Comparison of ENCODE assay signal across 29 cellular contexts in genomic region chr5:78335976-78336375, GRCh38.
"Had no signal": no experiment of that assay in that cellular context is flagged by ENCODE, and none has a peak within 500 bp of the region (broad histone marks: within the 10 kb centered on the region; RNA-seq: fewer than 3 reads in every experiment).

No MANE protein-coding gene starts in this region.

- ATAC-seq: activated CD8-positive, alpha-beta memory T cell treated with anti-CD3 and anti-CD28 coated beads, Interleukin-2, amount 10 ng/mL, durations not matched to agents 7 days and 5 days; activated naive CD8-positive, alpha-beta T cell treated with anti-CD3 and anti-CD28 coated beads, Interleukin-2, amount 50 U/mL, for 24 hours; Right ventricle myocardium inferior had no signal

- H3K4me3 Mint-ChIP-seq: activated CD4-positive, alpha-beta memory T cell treated with anti-CD3 and anti-CD28 coated beads, Interleukin-2, amount 10 ng/mL, durations not matched to agents 7 days and 5 days; activated CD8-positive, alpha-beta memory T cell treated with anti-CD3 and anti-CD28 coated beads, Interleukin-2, amount 10 ng/mL, durations not matched to agents 7 days and 5 days; activated naive CD4-positive, alpha-beta T cell treated with anti-CD3 and anti-CD28 coated beads, Interleukin-2, amount 10 ng/mL, durations not matched to agents 7 days and 5 days; activated naive CD8-positive, alpha-beta T cell; activated naive CD8-positive, alpha-beta T cell treated with anti-CD3 and anti-CD28 coated beads, Interleukin-2, amount 50 U/mL, for 24 hours had no signal

- H3K27ac Mint-ChIP-seq: activated CD4-positive, alpha-beta memory T cell treated with anti-CD3 and anti-CD28 coated beads, Interleukin-2, amount 10 ng/mL, durations not matched to agents 7 days and 5 days; activated CD8-positive, alpha-beta memory T cell treated with anti-CD3 and anti-CD28 coated beads, Interleukin-2, amount 10 ng/mL, durations not matched to agents 7 days and 5 days; activated naive CD4-positive, alpha-beta T cell treated with anti-CD3 and anti-CD28 coated beads, Interleukin-2, amount 10 ng/mL, durations not matched to agents 7 days and 5 days; activated naive CD8-positive, alpha-beta T cell; activated naive CD8-positive, alpha-beta T cell treated with anti-CD3 and anti-CD28 coated beads, Interleukin-2, amount 50 U/mL, for 24 hours had no signal

- H3K4me1 Mint-ChIP-seq: activated CD4-positive, alpha-beta memory T cell treated with anti-CD3 and anti-CD28 coated beads, Interleukin-2, amount 10 ng/mL, durations not matched to agents 7 days and 5 days; activated CD8-positive, alpha-beta memory T cell treated with anti-CD3 and anti-CD28 coated beads, Interleukin-2, amount 10 ng/mL, durations not matched to agents 7 days and 5 days; activated naive CD4-positive, alpha-beta T cell treated with anti-CD3 and anti-CD28 coated beads, Interleukin-2, amount 10 ng/mL, durations not matched to agents 7 days and 5 days; activated naive CD8-positive, alpha-beta T cell treated with anti-CD3 and anti-CD28 coated beads, Interleukin-2, amount 50 U/mL, for 24 hours had no signal

- H3K4me3 ChIP-seq: PC-9 had no signal

- DNase-seq: activated CD4-positive, alpha-beta memory T cell treated with anti-CD3 and anti-CD28 coated beads, Interleukin-2, amount 10 ng/mL, durations not matched to agents 7 days and 5 days; activated CD4-positive, alpha-beta T cell treated with anti-CD3 and anti-CD28 coated beads for 1 hour; activated CD4-positive, alpha-beta T cell treated with anti-CD3 and anti-CD28 coated beads for 48 hours; activated CD4-positive, CD25-positive, alpha-beta regulatory T cell; activated CD8-positive, alpha-beta memory T cell treated with anti-CD3 and anti-CD28 coated beads for 24 hours; activated CD8-positive, alpha-beta memory T cell treated with anti-CD3 and anti-CD28 coated beads, Interleukin-2, amount 10 ng/mL, durations not matched to agents 7 days and 5 days; activated CD8-positive, alpha-beta memory T cell treated with anti-CD3 and anti-CD28 coated beads, Interleukin-2, amount 50 U/mL, for 48 hours; activated effector memory CD4-positive, alpha-beta T cell treated with Interleukin-2 at 50 U/mL for 16 hours; activated naive CD4-positive, alpha-beta T cell treated with anti-CD3 and anti-CD28 coated beads, Interleukin-2, amount 10 ng/mL, durations not matched to agents 7 days and 5 days; activated naive CD8-positive, alpha-beta T cell treated with anti-CD3 and anti-CD28 coated beads, Interleukin-2, amount 50 U/mL, for 24 hours; activated T-cell treated with anti-CD3 and anti-CD28 coated beads, Interleukin-2, amount 50 U/mL, for 48 hours; aorta; brain microvascular endothelial cell; central memory CD4-positive, alpha-beta T cell; Kasumi-1; MM.1S; NCI-H1092; NCI-H1436 treated with DMSO at 0.1 percent for 48 hours; NCI-H1694 treated with DMSO at 0.1 percent for 48 hours; NCI-H2029; NCI-H345; NCI-H524 treated with DMSO at 0.1 percent for 48 hours; NCI-H748 treated with DMSO at 0.1 percent for 48 hours; PC-9; SIG-M5; T1000; WERI-Rb-1 had no signal

- H3K36me3 Mint-ChIP-seq: activated naive CD4-positive, alpha-beta T cell treated with anti-CD3 and anti-CD28 coated beads, Interleukin-2, amount 10 ng/mL, durations not matched to agents 7 days and 5 days had no signal
